8 cellular contexts compared by ENCODE assay signal in genomic region chr12:56007148-56007891, GRCh38. TPM values are rescaled to one million over a fixed set of nuclear protein-coding genes. Genes with fewer than 3 reads are reported as not detected.
DNase-seq lines count a peak whose midpoint lies in the region; ATAC-seq and TF ChIP-seq lines count a peak whose summit lies in the region.

No MANE protein-coding gene starts in this region.

- peak overlapping the region; percentile 100 for H3K4me2 ChIP-seq in HCT116 (ENCODE audit: low read length)
- H3K4me2 ChIP-seq in trophoblast cell (ENCODE audit: low read length): peak overlapping the region; percentile 94

- H3K23ac ChIP-seq in trophoblast cell (ENCODE audit: low read length): no peak overlapping the region

- DNase-seq in Daoy (ENCODE audit: low read depth): peak; percentile 90
- DNase-seq in HCT116 (ENCODE audit: low read depth, low spot score): peak; percentile 76
- DNase-seq in NCI-H128 (lab: John Stamatoyannopoulos, UW; ENCODE audit: unreplicated experiment): peak; percentile 86
- DNase-seq in SW480 (ENCODE audit: low spot score): peak; percentile 92
- peak; percentile 93 for DNase-seq in adipocyte (ENCODE audit: low read depth)
- DNase-seq in heart right ventricle: peak; percentile 88 to 92
- DNase-seq in trophoblast cell: peak; percentile 76 to 82
- peak; percentile 78 to 92 for DNase-seq in tibial artery

- H3K9ac ChIP-seq in HCT116 (ENCODE audit: low read length): peak overlapping the region; percentile 94
- H3K9ac ChIP-seq in adipocyte (ENCODE audit: low read length): peak overlapping the region; percentile 89
- peak overlapping the region; percentile 75 for H3K9ac ChIP-seq in trophoblast cell (ENCODE audit: low read length)

- H3K9me2 ChIP-seq in HCT116 (ENCODE audit: insufficient read depth): no peaks in the 10 kb centered on the region

- H3K79me2 ChIP-seq in HCT116 (ENCODE audit: insufficient read depth, low read length): no peaks in the 10 kb centered on the region
- H3K79me2 ChIP-seq in trophoblast cell (ENCODE audit: control insufficient read depth, insufficient read depth, low read length, poor library complexity): peaks cover 2% of the 10 kb centered on the region

- TF ChIP-seq CTCF in HCT116 (IDR thresholded peaks at IDR 0.05 in 2 of 3, conservative IDR thresholded peaks at IDR 0.05 in 1 of 3; ENCODE audit: borderline replicate concordance in 1 of 3, insufficient read depth in 1 of 3, low read depth in 2 of 3, low read length in 2 of 3) (no peak), heart right ventricle (IDR thresholded peaks at IDR 0.05) (peak in 1 of 9 donors; percentile 19), tibial artery (IDR thresholded peaks at IDR 0.05) (peak in 1 of 2 experiments; percentile 12)

- H2AFZ ChIP-seq in HCT116 (ENCODE audit: low read depth, low read length, poor library complexity, severe bottlenecking): peak overlapping the region; percentile 99
- H2AFZ ChIP-seq in trophoblast cell (ENCODE audit: insufficient read depth, low read length, poor library complexity): peak overlapping the region; percentile 98

- intact Hi-C loops in HCT116 (cut with micrococcal nuclease): no loop called here
- intact Hi-C loops in heart right ventricle (cut with DNase I): no loop called here
- intact Hi-C loops in tibial artery (cut with DNase I; ENCODE audit: low total_unique reads): no loop called here

- 0 to 1% methylated on average over 35 to 52 of the region's 52 CpGs for WGBS in heart right ventricle, 2 donors
- WGBS in trophoblast cell (ENCODE audit: extremely low coverage, insufficient coverage, insufficient read length): no CpG with 5 or more reads among the region's 52 CpGs

- H3K9me3 ChIP-seq in HCT116 (ENCODE audit: control insufficient read depth in 1 of 2, insufficient read depth in 1 of 2, low read depth in 1 of 2, low read length in 2 of 2) (no peaks in the 10 kb centered on the region), adipocyte (ENCODE audit: control insufficient read depth, low read length) (no peaks in the 10 kb centered on the region), heart right ventricle (no peaks in the 10 kb centered on the region), trophoblast cell (ENCODE audit: insufficient read depth, low read depth, low read length) (no peaks in the 10 kb centered on the region), tibial artery (no peaks in the 10 kb centered on the region)

- no peaks in the 10 kb centered on the region for H4K20me1 ChIP-seq in HCT116 (ENCODE audit: insufficient read depth)

- peak overlapping the region; percentile 93 for H4K91ac ChIP-seq in trophoblast cell (ENCODE audit: low read depth, low read length)

- POLR2A ChIA-PET in HCT116 (lab: Charles Lee): interaction anchor here (0.7 to 1.8 kb wide), 8 partner anchors 10 to 269 kb away, joined by 3 to 22 read pairs (median 4); partner anchors contain the start of genes ESYT1, RAB5B, SUOX and ZC3H10

- peak overlapping the region; percentile 99 for H4K8ac ChIP-seq in trophoblast cell (ENCODE audit: low read depth, low read length)

- H2BK120ac ChIP-seq in trophoblast cell (ENCODE audit: insufficient read depth, low read length, poor library complexity): peak overlapping the region; percentile 88

- H2BK5ac ChIP-seq in trophoblast cell (ENCODE audit: low read depth, low read length, poor library complexity): peak overlapping the region; percentile 88

- H2AK5ac ChIP-seq in trophoblast cell (ENCODE audit: low read length): peak overlapping the region; percentile 26

- H3K4ac ChIP-seq in trophoblast cell (ENCODE audit: low read depth, low read length): peak overlapping the region; percentile 63

- H4K12ac ChIP-seq in trophoblast cell (ENCODE audit: low read depth, low read length): peak overlapping the region; percentile 97

- TF ChIP-seq POLR2A in HCT116 (IDR thresholded peaks at IDR 0.05; ENCODE audit: borderline replicate concordance, extremely low read depth, insufficient read depth, insufficient read length): no peak

- peak overlapping the region; percentile 95 for H3K14ac ChIP-seq in trophoblast cell (ENCODE audit: low read length)

- H3K79me1 ChIP-seq in trophoblast cell (ENCODE audit: low read length): peaks cover 23% of the 10 kb centered on the region

- peaks cover 10 to 21% of the 10 kb centered on the region in 2 experiments for H3K4me1 ChIP-seq in HCT116 (ENCODE audit: control insufficient read depth in 1 of 2, insufficient read depth in 2 of 2, low read length in 2 of 2)
- H3K4me1 ChIP-seq in adipocyte (ENCODE audit: control insufficient read depth, insufficient read depth, low read length): peaks cover 36% of the 10 kb centered on the region
- H3K4me1 ChIP-seq in heart right ventricle: peaks cover 0 to 16% (median 9%) of the 10 kb centered on the region in 9 donors
- peaks cover 10 to 22% of the 10 kb centered on the region in 2 experiments for H3K4me1 ChIP-seq in trophoblast cell (ENCODE audit: control insufficient read depth in 1 of 2, insufficient read depth in 2 of 2, low read length in 2 of 2)
- H3K4me1 ChIP-seq in tibial artery: peaks cover 0 to 10% (median 4%) of the 10 kb centered on the region in 4 donors

- H3K36me3 ChIP-seq in HCT116 (ENCODE audit: control insufficient read depth in 1 of 2, insufficient read depth in 2 of 2, low read length in 2 of 2) (peaks cover 2 to 14% of the 10 kb centered on the region in 2 experiments; a peak in 1 of 4 replicates), adipocyte (ENCODE audit: control insufficient read depth, insufficient read depth, low read length, severe bottlenecking) (peaks cover 24% of the 10 kb centered on the region), heart right ventricle (peaks cover 0 to 39% (median 15%) of the 10 kb centered on the region in 9 donors), trophoblast cell (ENCODE audit: control insufficient read depth in 1 of 2, insufficient read depth in 2 of 2, low read length in 2 of 2) (peaks cover 18 to 19% of the 10 kb centered on the region in 2 experiments), tibial artery (peaks cover 0 to 33% (median 19%) of the 10 kb centered on the region in 3 donors)

- H3K27me3 ChIP-seq in HCT116 (ENCODE audit: insufficient read depth, low read length) (no peaks in the 10 kb centered on the region), adipocyte (replicated peaks; ENCODE audit: control insufficient read depth, insufficient read depth, low read length) (no peaks in the 10 kb centered on the region), heart right ventricle (no peaks in the 10 kb centered on the region), trophoblast cell (ENCODE audit: insufficient read depth, low read length) (no peaks in the 10 kb centered on the region), tibial artery (no peaks in the 10 kb centered on the region)

- TF ChIP-seq RAD21 in HCT116 (IDR thresholded peaks at IDR 0.05; ENCODE audit: low read depth): no peak

- peak overlapping the region; percentile 88 for H3K18ac ChIP-seq in trophoblast cell (ENCODE audit: low read length)

- CTCF ChIA-PET in HCT116 (lab: Charles Lee): interaction anchor here (0.8 to 7.2 kb wide), 4 partner anchors 11 to 269 kb away, joined by 3 to 48 read pairs (median 5); partner anchors contain the start of gene SUOX

- ATAC-seq in HCT116 (peak; percentile 88), heart right ventricle (peak; percentile 91 to 95 (median 94))

- H3K27ac ChIP-seq in HCT116 (ENCODE audit: low read depth, low read length) (peak overlapping the region; percentile 91), heart right ventricle (peak overlapping the region; percentile 60 to 98 (median 93)), trophoblast cell (ENCODE audit: low read depth, low read length) (peak overlapping the region; percentile 86), tibial artery (peak overlapping the region; percentile 88 to 93)

- H3K4me3 ChIP-seq in HCT116 (replicated peaks in 1 of 2; ENCODE audit: low read depth in 1 of 2, low read length in 2 of 2) (peak overlapping the region; percentile 65 to 97), adipocyte (ENCODE audit: low read length) (peak overlapping the region; percentile 87), heart right ventricle (peak overlapping the region; percentile 79 to 99 (median 88)), trophoblast cell (ENCODE audit: low read depth, low read length) (peak overlapping the region; percentile 77), tibial artery (peak overlapping the region; percentile 82 to 96)

- RAD21 ChIA-PET in HCT116 (lab: Charles Lee; ENCODE audit: low non-redundant PET in 1 of 2, low total read pairs in 2 of 2, uncharacterized antibody in 2 of 2, unreplicated experiment in 2 of 2): interaction anchor here (0.6 to 0.7 kb wide), 5 partner anchors 11 to 277 kb away, joined by 3 to 7 read pairs (median 4); no protein-coding TSS in a partner anchor

- H2BK12ac ChIP-seq in trophoblast cell (ENCODE audit: low read length): no peak overlapping the region

- BruUV-seq in HCT116 (replicated peaks; lab: Mats Ljungman, UMichigan): no TSS peak

RNA-seq across cellular contexts. Expression of gene SUOX, which starts 10.2 kb away (rescaled TPM):
- total RNA-seq in Daoy (2014; rRNA removed; shearing (Covaris generic)): 13.1 and 13.3 TPM in 2 replicates
- total RNA-seq in HCT116 (2021; ENCODE audit: unreplicated experiment): 18.0 TPM
- polyA plus RNA-seq in HCT116 (2012): 12.4 and 13.3 TPM in 2 replicates
- total RNA-seq in heart right ventricle: 10 to 100 TPM; 28.2 to 44.8 (median 31.4) TPM
- polyA plus RNA-seq in heart right ventricle: 10 to 100 TPM; 23.2 to 23.9 TPM
- 22.7 and 23.0 TPM in 2 replicates for polyA plus RNA-seq in trophoblast cell (2013)

RNA-seq across cellular contexts. Expression of gene IKZF4, which starts 13.5 kb away (rescaled TPM):
- total RNA-seq in Daoy (2014; rRNA removed; shearing (Covaris generic)): 0.12 and 0.40 TPM in 2 replicates
- total RNA-seq in HCT116 (2021; ENCODE audit: unreplicated experiment): 8.5 TPM
- 3.2 and 4.8 TPM in 2 replicates for polyA plus RNA-seq in HCT116 (2012)
- 10 to 100 TPM in 1 of 10 donors, 1 to 10 TPM in 9; 5.2 to 10.1 (median 7.3) TPM for total RNA-seq in heart right ventricle
- polyA plus RNA-seq in heart right ventricle: 1 to 10 TPM; 1.6 to 3.7 TPM
- 5.2 and 5.4 TPM in 2 replicates for polyA plus RNA-seq in trophoblast cell (2013)

RNA-seq across cellular contexts. Expression of gene RAB5B, which starts 33.4 kb away (rescaled TPM):
- 22.7 and 31.7 TPM in 2 replicates for total RNA-seq in Daoy (2014; rRNA removed; shearing (Covaris generic))
- total RNA-seq in HCT116 (2021; ENCODE audit: unreplicated experiment) (44.5 TPM), heart right ventricle (100 to 1,000 TPM; 107 to 137 (median 122) TPM)
- 29.1 and 32.6 TPM in 2 replicates for polyA plus RNA-seq in HCT116 (2012)
- polyA plus RNA-seq in heart right ventricle: 10 to 100 TPM; 35.3 to 62.4 TPM
- 126 and 127 TPM in 2 replicates for polyA plus RNA-seq in trophoblast cell (2013)

RNA-seq across cellular contexts. Expression of gene RPS26, which starts 34.4 kb away (rescaled TPM):
- 1,984 and 2,181 TPM in 2 replicates for total RNA-seq in Daoy (2014; rRNA removed; shearing (Covaris generic))
- 70.2 TPM for total RNA-seq in HCT116 (2021; ENCODE audit: unreplicated experiment)
- 1,152 and 1,325 TPM in 2 replicates for polyA plus RNA-seq in HCT116 (2012)
- 10 to 100 TPM in 9 of 10 donors, 1 to 10 TPM in 1; 6.9 to 39.6 (median 19.3) TPM for total RNA-seq in heart right ventricle
- polyA plus RNA-seq in heart right ventricle: 1,000 to 10,000 TPM; 1,156 to 1,370 TPM
- 894 and 933 TPM in 2 replicates for polyA plus RNA-seq in trophoblast cell (2013)

RNA-seq across cellular contexts. Expression of gene CDK2, which starts 40.7 kb away (rescaled TPM):
- 57.5 and 58.0 TPM in 2 replicates for total RNA-seq in Daoy (2014; rRNA removed; shearing (Covaris generic))
- total RNA-seq in HCT116 (2021; ENCODE audit: unreplicated experiment) (90.9 TPM), heart right ventricle (10 to 100 TPM in 4 of 10 donors, 1 to 10 TPM in 6; 5.1 to 15.2 (median 8.4) TPM)
- 65.1 and 81.6 TPM in 2 replicates for polyA plus RNA-seq in HCT116 (2012)
- polyA plus RNA-seq in heart right ventricle: 10 to 100 TPM in 1 of 2 donors, 1 to 10 TPM in 1; 6.9 to 18.4 TPM
- polyA plus RNA-seq in trophoblast cell (2013): 132 and 144 TPM in 2 replicates

Comparison
In these comparisons a context has a peak if more than half of its experiments do, and no peak if none do; other contexts are left out.
1. Peak in every context shown above with its lines: DNase-seq, ATAC-seq, H3K4me3 ChIP-seq and H3K27ac ChIP-seq.